In genomic region chrX:148871422-148872152, GRCh38 we compare ENCODE assay signal across 19 cellular contexts.
DNase-seq lines count a peak whose midpoint lies in the region; ATAC-seq, FAIRE-seq and TF ChIP-seq lines count a peak whose summit lies in the region.
"Had no signal": no experiment of that assay in that cellular context is flagged by ENCODE, and none has a peak within 500 bp of the region (broad histone marks: within the 10 kb centered on the region; RNA-seq: fewer than 3 reads in every experiment).

No MANE protein-coding gene starts in this region.

- no peaks in the 10 kb centered on the region for H3K9me3 ChIP-seq in AG04450 (ENCODE audit: control insufficient read depth, insufficient read depth, low read length)
- H3K9me3 ChIP-seq: A549, right lobe of liver had no signal

- H3K27me3 Mint-ChIP-seq in MCF 10A (ENCODE audit: insufficient read depth, unreplicated experiment): no peaks in the 10 kb centered on the region
- H3K27me3 Mint-ChIP-seq in activated naive CD8-positive, alpha-beta T cell treated with anti-CD3 and anti-CD28 coated beads for 36 hours: no peaks in the 10 kb centered on the region
- H3K27me3 Mint-ChIP-seq in activated CD4-positive, alpha-beta T cell treated with anti-CD3 and anti-CD28 coated beads, Interleukin-2, amount 10 ng/mL, durations not matched to agents 7 days and 5 days: no peaks in the 10 kb centered on the region
- H3K27me3 Mint-ChIP-seq: activated B cell treated with CpG ODN at 0.5 μM for 24 hours; activated naive CD4-positive, alpha-beta T cell treated with anti-CD3 and anti-CD28 coated beads, Interleukin-2, amount 50 U/mL, for 24 hours had no signal

- H3K4me3 ChIP-seq in AG04450 (ENCODE audit: low read depth, low read length): no peak overlapping the region
- no peak overlapping the region for H3K4me3 ChIP-seq in Jurkat, Clone E6-1 (ENCODE audit: low read length)
- H3K4me3 ChIP-seq in kidney epithelial cell (ENCODE audit: low read depth, low read length): no peak overlapping the region
- H3K4me3 ChIP-seq: A549, right lobe of liver had no signal

- no peak for ATAC-seq in GM21381 (IDR thresholded peaks at IDR 0.05; ENCODE audit: unreplicated experiment)
- ATAC-seq: A549; PC-3; right lobe of liver; stimulated activated effector memory CD8-positive, alpha-beta T cell treated with anti-CD3 and anti-CD28 coated beads, Interleukin-12 subunit alpha, Interleukin-12 subunit beta, amount 100 ng/mL, for 72 hours had no signal

- BruUV-seq in MCF 10A (replicated peaks; lab: Mats Ljungman, UMichigan): no TSS peak

- CTCF ChIA-PET in AG04450 (lab: Charles Lee): interaction anchor here (0.6 kb wide), 1 partner anchor 10 kb away, joined by 3 read pairs; no protein-coding TSS in a partner anchor
- CTCF ChIA-PET in MCF 10A (lab: Yijun Ruan, JAX): no interaction called here
- CTCF ChIA-PET in activated CD4-positive, alpha-beta T cell treated with anti-CD3 and anti-CD28 coated beads, Interleukin-2, amount 10 ng/mL, durations not matched to agents 7 days and 5 days (lab: Charles Lee): no interaction called here

- no peaks in the 10 kb centered on the region for H3K36me3 ChIP-seq in kidney epithelial cell (ENCODE audit: control insufficient read depth, insufficient read depth, low read length)
- H3K36me3 ChIP-seq: right lobe of liver had no signal

- no peak overlapping the region for H3K4me3 Mint-ChIP-seq in MCF 10A (ENCODE audit: unreplicated experiment)
- H3K4me3 Mint-ChIP-seq in activated naive CD8-positive, alpha-beta T cell treated with anti-CD3 and anti-CD28 coated beads for 36 hours: no peak overlapping the region
- no peak overlapping the region for H3K4me3 Mint-ChIP-seq in activated CD4-positive, alpha-beta T cell treated with anti-CD3 and anti-CD28 coated beads, Interleukin-2, amount 10 ng/mL, durations not matched to agents 7 days and 5 days
- H3K4me3 Mint-ChIP-seq: activated B cell treated with CpG ODN at 0.5 μM for 24 hours; activated naive CD4-positive, alpha-beta T cell treated with anti-CD3 and anti-CD28 coated beads, Interleukin-2, amount 50 U/mL, for 24 hours; nephron progenitor cell; stimulated activated effector memory CD8-positive, alpha-beta T cell treated with anti-CD3 and anti-CD28 coated beads, Interleukin-12 subunit alpha, Interleukin-12 subunit beta, amount 100 ng/mL, for 72 hours had no signal

- intact Hi-C loops in MCF 10A (cut with micrococcal nuclease): no loop called here

- no peaks in the 10 kb centered on the region for H3K4me1 Mint-ChIP-seq in MCF 10A (ENCODE audit: insufficient read depth, unreplicated experiment)
- no peaks in the 10 kb centered on the region for H3K4me1 Mint-ChIP-seq in activated naive CD8-positive, alpha-beta T cell treated with anti-CD3 and anti-CD28 coated beads for 36 hours
- H3K4me1 Mint-ChIP-seq in activated CD4-positive, alpha-beta T cell treated with anti-CD3 and anti-CD28 coated beads, Interleukin-2, amount 10 ng/mL, durations not matched to agents 7 days and 5 days: no peaks in the 10 kb centered on the region
- H3K4me1 Mint-ChIP-seq: activated B cell treated with CpG ODN at 0.5 μM for 24 hours; activated naive CD4-positive, alpha-beta T cell treated with anti-CD3 and anti-CD28 coated beads, Interleukin-2, amount 50 U/mL, for 24 hours; stimulated activated effector memory CD8-positive, alpha-beta T cell treated with anti-CD3 and anti-CD28 coated beads, Interleukin-12 subunit alpha, Interleukin-12 subunit beta, amount 100 ng/mL, for 72 hours had no signal

- TF ChIP-seq POLR2A in H54 (IDR thresholded peaks at IDR 0.05; ENCODE audit: low read depth, low read length): no peak

- POLR2A ChIA-PET in AG04450 (lab: Yijun Ruan, JAX): no interaction called here
- POLR2A ChIA-PET in MCF 10A (lab: Yijun Ruan, JAX): no interaction called here
- POLR2A ChIA-PET in activated CD4-positive, alpha-beta T cell treated with anti-CD3 and anti-CD28 coated beads, Interleukin-2, amount 10 ng/mL, durations not matched to agents 7 days and 5 days (lab: Charles Lee): no interaction called here

- peaks cover 9% of the 10 kb centered on the region for H3K9me3 Mint-ChIP-seq in MCF 10A (ENCODE audit: unreplicated experiment)
- H3K9me3 Mint-ChIP-seq in activated naive CD8-positive, alpha-beta T cell treated with anti-CD3 and anti-CD28 coated beads for 36 hours: no peaks in the 10 kb centered on the region
- H3K9me3 Mint-ChIP-seq in activated CD4-positive, alpha-beta T cell treated with anti-CD3 and anti-CD28 coated beads, Interleukin-2, amount 10 ng/mL, durations not matched to agents 7 days and 5 days: no peaks in the 10 kb centered on the region
- H3K9me3 Mint-ChIP-seq: activated B cell treated with CpG ODN at 0.5 μM for 24 hours; activated naive CD4-positive, alpha-beta T cell treated with anti-CD3 and anti-CD28 coated beads, Interleukin-2, amount 50 U/mL, for 24 hours; stimulated activated effector memory CD8-positive, alpha-beta T cell treated with anti-CD3 and anti-CD28 coated beads, Interleukin-12 subunit alpha, Interleukin-12 subunit beta, amount 100 ng/mL, for 72 hours had no signal

- DNase-seq in AG04450 (ENCODE audit: low read depth, low spot score): peak; percentile 49
- DNase-seq in Jurkat, Clone E6-1 (ENCODE audit: low read depth, low spot score): peak; percentile 44
- peak; percentile 63 for DNase-seq in MCF 10A (ENCODE audit: unreplicated experiment)
- peak; percentile 23 for DNase-seq in kidney epithelial cell (ENCODE audit: low read depth)
- no peak for DNase-seq in activated naive CD8-positive, alpha-beta T cell treated with anti-CD3 and anti-CD28 coated beads for 36 hours
- no peak for DNase-seq in activated CD4-positive, alpha-beta T cell treated with anti-CD3 and anti-CD28 coated beads, Interleukin-2, amount 10 ng/mL, durations not matched to agents 7 days and 5 days
- DNase-seq in H54 (ENCODE audit: insufficient read length, low spot score): no peak
- DNase-seq: activated B cell treated with CpG ODN at 0.5 μM for 24 hours, KBM-7, NCI-H146, NCI-H510A treated with DMSO at 0.1 percent for 48 hours, nephron progenitor cell, PC-3, right lobe of liver had no signal

- H3K27me3 ChIP-seq in AG04450 (ENCODE audit: control insufficient read depth, insufficient read depth, low read length): no peaks in the 10 kb centered on the region
- no peaks in the 10 kb centered on the region for H3K27me3 ChIP-seq in kidney epithelial cell (ENCODE audit: control insufficient read depth, insufficient read depth, low read length)
- H3K27me3 ChIP-seq: right lobe of liver had no signal

- H3K27ac Mint-ChIP-seq in MCF 10A (ENCODE audit: low read depth, unreplicated experiment): no peak overlapping the region
- no peak overlapping the region for H3K27ac Mint-ChIP-seq in activated naive CD8-positive, alpha-beta T cell treated with anti-CD3 and anti-CD28 coated beads for 36 hours
- no peak overlapping the region for H3K27ac Mint-ChIP-seq in activated CD4-positive, alpha-beta T cell treated with anti-CD3 and anti-CD28 coated beads, Interleukin-2, amount 10 ng/mL, durations not matched to agents 7 days and 5 days
- H3K27ac Mint-ChIP-seq: activated B cell treated with CpG ODN at 0.5 μM for 24 hours; activated naive CD4-positive, alpha-beta T cell treated with anti-CD3 and anti-CD28 coated beads, Interleukin-2, amount 50 U/mL, for 24 hours; nephron progenitor cell; stimulated activated effector memory CD8-positive, alpha-beta T cell treated with anti-CD3 and anti-CD28 coated beads, Interleukin-12 subunit alpha, Interleukin-12 subunit beta, amount 100 ng/mL, for 72 hours had no signal

- no peak overlapping the region for H3K27ac ChIP-seq in AG04450 (ENCODE audit: low read depth, low read length)
- H3K27ac ChIP-seq: A549, right lobe of liver had no signal

- no peaks in the 10 kb centered on the region for H3K36me3 Mint-ChIP-seq in MCF 10A (ENCODE audit: insufficient read depth, unreplicated experiment)
- no peaks in the 10 kb centered on the region for H3K36me3 Mint-ChIP-seq in activated naive CD8-positive, alpha-beta T cell treated with anti-CD3 and anti-CD28 coated beads for 36 hours
- no peaks in the 10 kb centered on the region for H3K36me3 Mint-ChIP-seq in activated CD4-positive, alpha-beta T cell treated with anti-CD3 and anti-CD28 coated beads, Interleukin-2, amount 10 ng/mL, durations not matched to agents 7 days and 5 days (ENCODE audit: low read depth)
- H3K36me3 Mint-ChIP-seq: activated naive CD4-positive, alpha-beta T cell treated with anti-CD3 and anti-CD28 coated beads, Interleukin-2, amount 50 U/mL, for 24 hours; stimulated activated effector memory CD8-positive, alpha-beta T cell treated with anti-CD3 and anti-CD28 coated beads, Interleukin-12 subunit alpha, Interleukin-12 subunit beta, amount 100 ng/mL, for 72 hours had no signal

- no peak for FAIRE-seq in H54 (lab: Jason Lieb, UNC)
- FAIRE-seq: D721Med had no signal

- TF ChIP-seq CTCF in AG04450 (IDR thresholded peaks at IDR 0.05; ENCODE audit: low read depth, low read length) (no peak), MCF 10A (IDR thresholded peaks at IDR 0.05; ENCODE audit: unreplicated experiment) (no peak), kidney epithelial cell (IDR thresholded peaks at IDR 0.05; ENCODE audit: insufficient read depth, low read length, poor library complexity, severe bottlenecking) (no peak)

Comparison
In these comparisons a context has a peak if more than half of its experiments do, and no peak if none do; other contexts are left out.
1. DNase-seq: peak in AG04450 (single experiment), Jurkat, Clone E6-1 (single experiment), MCF 10A (single experiment) and kidney epithelial cell (single experiment); none in activated naive CD8-positive, alpha-beta T cell treated with anti-CD3 and anti-CD28 coated beads for 36 hours (single experiment), activated CD4-positive, alpha-beta T cell treated with anti-CD3 and anti-CD28 coated beads, Interleukin-2, amount 10 ng/mL, durations not matched to agents 7 days and 5 days (single experiment) and H54 (single experiment).